ENCODE assay signal across 8 cellular contexts in genomic region chr2:89585558-89585920, GRCh38.
DNase-seq lines count a peak whose midpoint lies in the region; ATAC-seq and TF ChIP-seq lines count a peak whose summit lies in the region.
"Not testable (repeated sequence)": the region's sequence is repeated elsewhere in the genome, so short reads cannot be mapped to it uniquely, and the experiment has no call there.

No MANE protein-coding gene starts in this region.

- not testable (repeated sequence) for H3K79me1 ChIP-seq in mesendoderm (ENCODE audit: low read length)

- H3K23ac ChIP-seq in mesendoderm (ENCODE audit: low read length) = not testable (repeated sequence)

- H3K36me3 Mint-ChIP-seq in Caco-2 (ENCODE audit: insufficient read depth, unreplicated experiment); activated naive CD8-positive, alpha-beta T cell treated with anti-CD3 and anti-CD28 coated beads, Interleukin-2, amount 10 ng/mL, durations not matched to agents 7 days and 5 days: not testable (repeated sequence)

- H3K4me3 ChIP-seq in Caco-2 (ENCODE audit: low read depth, low read length) (peak overlapping the region; percentile 55), fibroblast of villous mesenchyme (ENCODE audit: low read depth, low read length) (peak overlapping the region; percentile 61)
- H3K4me3 ChIP-seq in mesendoderm (ENCODE audit: low read length) = not testable (repeated sequence)

- H3K27me3 ChIP-seq in Caco-2 (replicated peaks; ENCODE audit: control insufficient read depth, insufficient read depth, low read length); mesendoderm (ENCODE audit: insufficient read depth, low read length, poor library complexity): not testable (repeated sequence)

- H3K27ac ChIP-seq in mesendoderm (ENCODE audit: low read depth, low read length) = not testable (repeated sequence)

- not testable (repeated sequence) for H3K4me2 ChIP-seq in mesendoderm (ENCODE audit: low read length)

- peak; percentile 97 for ATAC-seq in GM21390 (IDR thresholded peaks at IDR 0.05; ENCODE audit: unreplicated experiment)
- peak; percentile 84 for ATAC-seq in HG03108 (IDR thresholded peaks at IDR 0.05; ENCODE audit: unreplicated experiment)
- peak; percentile 100 for ATAC-seq in activated naive CD8-positive, alpha-beta T cell treated with anti-CD3 and anti-CD28 coated beads, Interleukin-2, amount 10 ng/mL, durations not matched to agents 7 days and 5 days (ENCODE audit: low read depth)

- not testable (repeated sequence) for H3K9ac ChIP-seq in mesendoderm (ENCODE audit: low read length)

- peak overlapping the region; percentile 34 for H3K56ac ChIP-seq in mesendoderm (ENCODE audit: low read length)

- not testable (repeated sequence) for BruUV-seq in Caco-2 (replicated peaks; lab: Mats Ljungman, UMichigan)

- H2AK5ac ChIP-seq in mesendoderm (ENCODE audit: low read length) = not testable (repeated sequence)

- POLR2A ChIA-PET in Caco-2 (lab: Charles Lee); activated naive CD8-positive, alpha-beta T cell treated with anti-CD3 and anti-CD28 coated beads, Interleukin-2, amount 10 ng/mL, durations not matched to agents 7 days and 5 days (lab: Charles Lee): not testable (repeated sequence)

- not testable (repeated sequence) for H3K27me3 Mint-ChIP-seq in Caco-2 (ENCODE audit: insufficient read depth, unreplicated experiment); activated naive CD8-positive, alpha-beta T cell treated with anti-CD3 and anti-CD28 coated beads, Interleukin-2, amount 10 ng/mL, durations not matched to agents 7 days and 5 days

- not testable (repeated sequence) for H3K4ac ChIP-seq in mesendoderm (ENCODE audit: low read depth, low read length)

- H2BK120ac ChIP-seq in mesendoderm (ENCODE audit: low read depth, low read length) = not testable (repeated sequence)

- TF ChIP-seq CTCF in Caco-2 (IDR thresholded peaks at IDR 0.05; ENCODE audit: insufficient read depth in 1 of 2, low read depth in 1 of 2, low read length in 1 of 2, severe bottlenecking in 1 of 2, unreplicated experiment in 1 of 2); fibroblast of villous mesenchyme (IDR thresholded peaks at IDR 0.05; ENCODE audit: insufficient read depth, low read depth, low read length): not testable (repeated sequence)

- H3K27ac Mint-ChIP-seq in Caco-2 (ENCODE audit: unreplicated experiment) = peak overlapping the region; percentile 74
- peak overlapping the region; percentile 42 for H3K27ac Mint-ChIP-seq in activated naive CD8-positive, alpha-beta T cell treated with anti-CD3 and anti-CD28 coated beads, Interleukin-2, amount 10 ng/mL, durations not matched to agents 7 days and 5 days

- H3K18ac ChIP-seq in mesendoderm (ENCODE audit: low read length) = not testable (repeated sequence)

- not testable (repeated sequence) for H4K5ac ChIP-seq in mesendoderm (ENCODE audit: low read length)

- not testable (repeated sequence) for H3K79me2 ChIP-seq in mesendoderm (ENCODE audit: control insufficient read depth, insufficient read depth, low read length)

- not testable (repeated sequence) for H3K4me1 Mint-ChIP-seq in Caco-2 (ENCODE audit: low read depth, unreplicated experiment); activated naive CD8-positive, alpha-beta T cell treated with anti-CD3 and anti-CD28 coated beads, Interleukin-2, amount 10 ng/mL, durations not matched to agents 7 days and 5 days

- H2BK15ac ChIP-seq in mesendoderm (replicated peaks; ENCODE audit: low read depth) = not testable (repeated sequence)

- WGBS in mesendoderm (ENCODE audit: extremely low coverage, insufficient coverage, low lambda C conversion rate) = no CpG with 5 or more reads among the region's 34 CpGs

- not testable (repeated sequence) for H2BK5ac ChIP-seq in mesendoderm (ENCODE audit: low read length)

- H3K4me1 ChIP-seq in Caco-2; mesendoderm (ENCODE audit: control insufficient read depth, low read depth, low read length): not testable (repeated sequence)

- H4K8ac ChIP-seq in mesendoderm (ENCODE audit: low read depth, low read length) = not testable (repeated sequence)

- not testable (repeated sequence) for H3K9me3 Mint-ChIP-seq in Caco-2 (ENCODE audit: unreplicated experiment); activated naive CD8-positive, alpha-beta T cell treated with anti-CD3 and anti-CD28 coated beads, Interleukin-2, amount 10 ng/mL, durations not matched to agents 7 days and 5 days

- CTCF ChIA-PET in Caco-2 (lab: Charles Lee) = not testable (repeated sequence)

- intact Hi-C loops in Caco-2 (cut with micrococcal nuclease; ENCODE audit: unreplicated experiment) = not testable (repeated sequence)

- H3K4me3 Mint-ChIP-seq in Caco-2 (ENCODE audit: unreplicated experiment) = peak overlapping the region; percentile 96
- peak overlapping the region; percentile 86 for H3K4me3 Mint-ChIP-seq in activated naive CD8-positive, alpha-beta T cell treated with anti-CD3 and anti-CD28 coated beads, Interleukin-2, amount 10 ng/mL, durations not matched to agents 7 days and 5 days

- peak; percentile 80 to 86 for DNase-seq in Caco-2
- DNase-seq in RKO (ENCODE audit: low spot score) = peak; percentile 63
- peak; percentile 57 for DNase-seq in activated naive CD8-positive, alpha-beta T cell treated with anti-CD3 and anti-CD28 coated beads, Interleukin-2, amount 10 ng/mL, durations not matched to agents 7 days and 5 days
- DNase-seq in fibroblast of villous mesenchyme (ENCODE audit: low read depth) = peak; percentile 67
- peak; percentile 58 for DNase-seq in mesendoderm
- DNase-seq in stimulated activated CD4-positive, alpha-beta T cell treated with anti-CD3 and anti-CD28 coated beads, Interleukin-4, amount 100 ng/mL, for 24 hours = peak; percentile 8

- H3K36me3 ChIP-seq in Caco-2 (ENCODE audit: control insufficient read depth, insufficient read depth, low read length); mesendoderm (ENCODE audit: control insufficient read depth, insufficient read depth, low read length): not testable (repeated sequence)

- H3K9me3 ChIP-seq in Caco-2 = not testable (repeated sequence)

Comparison
In these comparisons a context has a peak if more than half of its experiments do, and no peak if none do; other contexts are left out.
1. DNase-seq: peak in every context shown above with its lines; median percentile 83 in Caco-2; 67 in fibroblast of villous mesenchyme; 63 in RKO; 58 in mesendoderm; 57 in activated naive CD8-positive, alpha-beta T cell treated with anti-CD3 and anti-CD28 coated beads, Interleukin-2, amount 10 ng/mL, durations not matched to agents 7 days and 5 days; 8 in stimulated activated CD4-positive, alpha-beta T cell treated with anti-CD3 and anti-CD28 coated beads, Interleukin-4, amount 100 ng/mL, for 24 hours.